In genomic region chr6:18227166-18227565, GRCh38 we compare ENCODE assay signal across 7 cellular contexts. TPM values are rescaled to one million over a fixed set of nuclear protein-coding genes. Genes with fewer than 3 reads are reported as not detected.
DNase-seq lines count a peak whose midpoint lies in the region; ATAC-seq and TF ChIP-seq lines count a peak whose summit lies in the region.
"Not testable (repeated sequence)": the region's sequence is repeated elsewhere in the genome, so short reads cannot be mapped to it uniquely, and the experiment has no call there.

No MANE protein-coding gene starts in this region.

- CTCF ChIA-PET in AG04450 (lab: Charles Lee); IMR-90 (lab: Yijun Ruan, JAX); WTC11 (lab: Charles Lee): not testable (repeated sequence)

- H4K20me1 ChIP-seq in GM23338 (replicated peaks; ENCODE audit: insufficient read depth); IMR-90 (ENCODE audit: insufficient read depth, low read length); smooth muscle cell (ENCODE audit: low read depth): not testable (repeated sequence)
- H4K20me1 ChIP-seq in neural progenitor cell (ENCODE audit: low read depth): peaks cover 17% of the 10 kb centered on the region

- H3K27ac ChIP-seq in AG04450 (ENCODE audit: low read depth, low read length) (peak overlapping the region; percentile 32), neural progenitor cell (peak overlapping the region; percentile 2), smooth muscle cell (ENCODE audit: low read depth) (peak overlapping the region; percentile 28)
- not testable (repeated sequence) for H3K27ac ChIP-seq in GM23338 (ENCODE audit: low read depth); IMR-90 (ENCODE audit: insufficient read depth, low read length)

- TF ChIP-seq POLR2A in IMR-90 (IDR thresholded peaks at IDR 0.05; ENCODE audit: low read depth, low read length): not testable (repeated sequence)

- H3K4me3 Mint-ChIP-seq in GM23338, WTC11, neural progenitor cell: not testable (repeated sequence)
- H3K4me3 Mint-ChIP-seq in endothelial cell (ENCODE audit: unreplicated experiment): peak overlapping the region; percentile 63

- dilution Hi-C loops in IMR-90 (cut with HindIII; ENCODE audit: low sequenced_read_pairs, unreplicated experiment): not testable (repeated sequence)

- peaks cover 24% of the 10 kb centered on the region for H3K27me3 Mint-ChIP-seq in GM23338 (ENCODE audit: insufficient read depth, low read depth, poor library complexity)
- not testable (repeated sequence) for H3K27me3 Mint-ChIP-seq in WTC11 (ENCODE audit: low read depth); endothelial cell (ENCODE audit: unreplicated experiment); neural progenitor cell (ENCODE audit: insufficient read depth, low read depth)

- not testable (repeated sequence) for H3K27me3 ChIP-seq in AG04450 (ENCODE audit: control insufficient read depth, insufficient read depth, low read length); GM23338 (ENCODE audit: insufficient read depth); IMR-90 (ENCODE audit: control insufficient read depth, insufficient read depth, low read length); neural progenitor cell; smooth muscle cell (ENCODE audit: low read depth)

- not testable (repeated sequence) for H3K9me1 ChIP-seq in IMR-90 (ENCODE audit: insufficient read depth, low read length)

- H2BK5ac ChIP-seq in IMR-90 (ENCODE audit: low read depth, low read length, poor library complexity, severe bottlenecking): peak overlapping the region; percentile 43

- H2BK20ac ChIP-seq in IMR-90 (ENCODE audit: low read depth, low read length): not testable (repeated sequence)

- DNase-seq in AG04450 (ENCODE audit: low read depth, low spot score); GM23338 (ENCODE audit: low spot score); IMR-90; WTC11 (ENCODE audit: low spot score); endothelial cell (ENCODE audit: low spot score); neural progenitor cell (ENCODE audit: low spot score); smooth muscle cell (lab: John Stamatoyannopoulos, UW; ENCODE audit: unreplicated experiment): not testable (repeated sequence)

- not testable (repeated sequence) for H2AFZ ChIP-seq in GM23338; IMR-90 (replicated peaks; ENCODE audit: low read length, poor library complexity); neural progenitor cell (replicated peaks); smooth muscle cell (ENCODE audit: low read depth)

- 100% methylated on average over 1 of the region's 9 CpGs; no CpG with 5 or more reads in 1 of the 2 experiments for WGBS in IMR-90 (ENCODE audit: extremely low coverage in 2 of 2, insufficient read length in 1 of 2), 2 experiments
- WGBS in smooth muscle cell (ENCODE audit: low lambda C conversion rate): 91% methylated on average over 9 of the region's 9 CpGs

- not testable (repeated sequence) for H3K9me3 ChIP-seq in AG04450 (ENCODE audit: control insufficient read depth, insufficient read depth, low read length); IMR-90 (ENCODE audit: control insufficient read depth, insufficient read depth, low read length); smooth muscle cell (replicated peaks; ENCODE audit: low read depth)
- peaks cover 11% of the 10 kb centered on the region for H3K9me3 ChIP-seq in neural progenitor cell (ENCODE audit: low read depth)

- not testable (repeated sequence) for H3K23ac ChIP-seq in IMR-90 (ENCODE audit: low read depth, low read length)

- not testable (repeated sequence) for H2AK9ac ChIP-seq in IMR-90 (replicated peaks; ENCODE audit: low read depth, low read length, poor library complexity)

- H3K9ac ChIP-seq in IMR-90 (ENCODE audit: low read depth, low read length); neural progenitor cell; smooth muscle cell (ENCODE audit: low read depth): not testable (repeated sequence)

- H3K4me3 ChIP-seq in AG04450 (ENCODE audit: low read depth, low read length); GM23338; IMR-90 (ENCODE audit: insufficient read depth, low read depth, low read length); neural progenitor cell; smooth muscle cell: not testable (repeated sequence)

- in situ Hi-C loops in IMR-90 (cut with MboI; ENCODE audit: low sequenced_read_pairs): not testable (repeated sequence)

- H3K4me2 ChIP-seq in GM23338; IMR-90 (ENCODE audit: low read depth, low read length); neural progenitor cell; smooth muscle cell: not testable (repeated sequence)

- not testable (repeated sequence) for BruUV-seq in IMR-90 (replicated peaks; lab: Mats Ljungman, UMichigan)

- POLR2A ChIA-PET in AG04450 (lab: Yijun Ruan, JAX); IMR-90 (lab: Charles Lee; ENCODE audit: unreplicated experiment); WTC11 (lab: Charles Lee): not testable (repeated sequence)

- H2BK120ac ChIP-seq in IMR-90 (ENCODE audit: low read depth, low read length): not testable (repeated sequence)

- intact Hi-C loops in IMR-90 (cut with micrococcal nuclease): not testable (repeated sequence)

- peak overlapping the region; percentile 69; the same call in 1 of the 2 replicates for H4K5ac ChIP-seq in IMR-90 (ENCODE audit: low read depth, low read length)

- not testable (repeated sequence) for H2AK5ac ChIP-seq in IMR-90 (ENCODE audit: low read depth, low read length)

- H3K36me3 ChIP-seq in GM23338 (ENCODE audit: insufficient read depth): peaks cover 70% of the 10 kb centered on the region
- peaks cover 17% of the 10 kb centered on the region for H3K36me3 ChIP-seq in IMR-90 (ENCODE audit: control insufficient read depth, insufficient read depth, low read length)
- H3K36me3 ChIP-seq in neural progenitor cell: peaks cover 54% of the 10 kb centered on the region
- not testable (repeated sequence) for H3K36me3 ChIP-seq in smooth muscle cell (ENCODE audit: low read depth)

- not testable (repeated sequence) for H4K8ac ChIP-seq in IMR-90 (ENCODE audit: low read depth in 2 of 2, low read length in 2 of 2)

- H2BK15ac ChIP-seq in IMR-90 (ENCODE audit: low read depth, low read length): not testable (repeated sequence)

- H3K14ac ChIP-seq in IMR-90 (replicated peaks; ENCODE audit: low read depth, low read length): not testable (repeated sequence)

- H3K9me2 ChIP-seq in GM23338 (ENCODE audit: insufficient read depth): not testable (repeated sequence)

- not testable (repeated sequence) for H3K4ac ChIP-seq in IMR-90 (ENCODE audit: low read depth, low read length)

- H3K56ac ChIP-seq in IMR-90 (ENCODE audit: extremely low read depth, insufficient read depth, low read length): not testable (repeated sequence)

- not testable (repeated sequence) for ATAC-seq in GM23338; IMR-90 (ENCODE audit: low read depth); WTC11

- TF ChIP-seq CTCF in AG04450 (IDR thresholded peaks at IDR 0.05; ENCODE audit: low read depth, low read length); GM23338 (conservative IDR thresholded peaks at IDR 0.05; ENCODE audit: low read depth in 2 of 2); IMR-90 (conservative IDR thresholded peaks at IDR 0.05; ENCODE audit: low read depth, low read length); WTC11 (IDR thresholded peaks at IDR 0.05); endothelial cell (IDR thresholded peaks at IDR 0.05; ENCODE audit: unreplicated experiment); neural progenitor cell (IDR thresholded peaks at IDR 0.05); smooth muscle cell (IDR thresholded peaks at IDR 0.05; ENCODE audit: borderline replicate concordance, insufficient read depth, poor library complexity, severe bottlenecking): not testable (repeated sequence)

- TF ChIP-seq RAD21 in IMR-90 (IDR thresholded peaks at IDR 0.05; ENCODE audit: low read length): not testable (repeated sequence)

- H3K36me3 Mint-ChIP-seq in GM23338 (ENCODE audit: low read depth) (peaks cover 81% of the 10 kb centered on the region), WTC11 (peaks cover 85% of the 10 kb centered on the region), endothelial cell (ENCODE audit: low read depth, unreplicated experiment) (peaks cover 56% of the 10 kb centered on the region), neural progenitor cell (peaks cover 57% of the 10 kb centered on the region)

- H3K79me2 ChIP-seq in GM23338 (replicated peaks; ENCODE audit: insufficient read depth) (peaks cover 46% of the 10 kb centered on the region), neural progenitor cell (ENCODE audit: low read depth) (peaks cover 62% of the 10 kb centered on the region), smooth muscle cell (ENCODE audit: low read depth) (peaks cover 10% of the 10 kb centered on the region)

- not testable (repeated sequence) for H3K4me1 ChIP-seq in GM23338 (ENCODE audit: insufficient read depth); IMR-90 (ENCODE audit: control insufficient read depth, insufficient read depth, low read length); neural progenitor cell; smooth muscle cell (ENCODE audit: low read depth)

- not testable (repeated sequence) for H3F3A ChIP-seq in GM23338 (replicated peaks; ENCODE audit: low read depth); smooth muscle cell (ENCODE audit: low read depth)
- peaks cover 55% of the 10 kb centered on the region for H3F3A ChIP-seq in neural progenitor cell (ENCODE audit: low read depth)

- H3K27ac Mint-ChIP-seq in GM23338: peak overlapping the region; percentile 87; the same call in 1 of the 2 replicates
- peak overlapping the region; percentile 95 for H3K27ac Mint-ChIP-seq in WTC11
- not testable (repeated sequence) for H3K27ac Mint-ChIP-seq in endothelial cell (ENCODE audit: unreplicated experiment); neural progenitor cell

- not testable (repeated sequence) for H3K4me1 Mint-ChIP-seq in GM23338; endothelial cell (ENCODE audit: unreplicated experiment); neural progenitor cell
- peaks cover 17% of the 10 kb centered on the region for H3K4me1 Mint-ChIP-seq in WTC11

- H4K91ac ChIP-seq in IMR-90 (ENCODE audit: insufficient read depth, low read depth, low read length): not testable (repeated sequence)

- H3K79me1 ChIP-seq in IMR-90 (ENCODE audit: low read depth in 1 of 2, low read length in 2 of 2): peaks cover 7 to 21% of the 10 kb centered on the region in 2 experiments

- H3K9me3 Mint-ChIP-seq in GM23338 (peaks cover 55% of the 10 kb centered on the region), WTC11 (peaks cover 46% of the 10 kb centered on the region), neural progenitor cell (peaks cover 43% of the 10 kb centered on the region)
- H3K9me3 Mint-ChIP-seq in endothelial cell (ENCODE audit: unreplicated experiment): not testable (repeated sequence)

- H3K18ac ChIP-seq in IMR-90 (ENCODE audit: low read depth, low read length): not testable (repeated sequence)

RNA-seq across cellular contexts. Expression of gene DEK, which starts 37.2 kb away (rescaled TPM):
- polyA plus RNA-seq in AG04450 (2011; rRNA removed) (39.1 and 68.1 TPM in 2 replicates), GM23338 (2016; fragmentation: Nextera tagmentation; extraction: Ambion mirVana) (516 and 582 TPM in 2 replicates), IMR-90 (2012; rRNA removed) (37.1 and 37.4 TPM in 2 replicates), smooth muscle cell (33.5 and 33.7 TPM in 2 replicates)
- 6.3 and 18.7 TPM in 2 replicates for polyA minus RNA-seq in AG04450 (2011; rRNA and poly(A)+ RNA removed)
- total RNA-seq in GM23338 (2014; rRNA removed; shearing (Covaris generic)): 213 and 218 TPM in 2 replicates
- total RNA-seq in IMR-90 (2012; rRNA removed) (33.5 and 82.8 TPM in 2 replicates), WTC11 (2021) (180 to 204 TPM (median 194 TPM) in 3 replicates), endothelial cell (ENCODE audit: unreplicated experiment) (61.2 TPM), neural progenitor cell (ENCODE audit: low replicate concordance) (334 and 501 TPM in 2 replicates), smooth muscle cell (50.7 and 56.5 TPM in 2 replicates)
- polyA plus RNA-seq in IMR-90 (2012; cell fraction: cytosol; rRNA removed): 9.5 and 16.0 TPM in 2 replicates
- polyA plus RNA-seq in IMR-90 (2012; cell fraction: nucleus; rRNA removed; ENCODE audit: low replicate concordance): 5.2 and 18.1 TPM in 2 replicates
